Comparison of ENCODE assay signal across 13 cellular contexts in the genomic region with DNA sequence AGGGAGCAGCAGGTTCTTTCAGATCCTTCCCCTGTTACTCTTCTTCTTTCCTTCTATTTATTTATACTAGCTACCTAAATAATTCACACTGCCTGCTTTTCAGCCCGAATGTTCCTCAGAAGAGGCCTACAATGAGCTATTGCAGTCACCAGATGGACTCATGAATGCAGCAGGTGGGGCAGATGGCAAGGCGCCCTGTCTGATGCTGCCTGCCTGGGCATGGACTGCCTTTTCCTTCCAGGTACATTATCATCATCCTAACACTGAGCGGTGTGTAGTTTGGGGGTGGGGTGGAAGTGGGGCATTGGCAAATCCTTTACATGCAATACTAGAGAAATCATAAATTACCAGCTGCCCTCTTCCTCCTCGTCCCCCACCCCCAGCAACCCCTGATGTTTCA. TPM values are rescaled to one million over a fixed set of nuclear protein-coding genes. Genes with fewer than 3 reads are reported as not detected.
DNase-seq lines count a peak whose midpoint lies in the region; ATAC-seq, FAIRE-seq and TF ChIP-seq lines count a peak whose summit lies in the region.
"Had no signal": no experiment of that assay in that cellular context is flagged by ENCODE, and none has a peak within 500 bp of the region (broad histone marks: within the 10 kb centered on the region; RNA-seq: fewer than 3 reads in every experiment).

No MANE protein-coding gene starts in this region.

- no peak for ATAC-seq in GM18498 (IDR thresholded peaks at IDR 0.05; ENCODE audit: unreplicated experiment)
- ATAC-seq: stimulated activated naive CD8-positive, alpha-beta T cell treated with anti-CD3 and anti-CD28 coated beads, Interleukin-15, Interleukin-2, amounts not matched to agents 100 U/mL and 50 U/mL, for 24 hours had no signal

- TF ChIP-seq CTCF in keratinocyte (optimal IDR thresholded peaks at IDR 0.05 in 1 of 3, IDR thresholded peaks at IDR 0.05 in 1 of 3, conservative IDR thresholded peaks at IDR 0.05 in 1 of 3; ENCODE audit: extremely low read depth in 1 of 3, insufficient read depth in 2 of 3, low read length in 3 of 3): no peak

- no peaks in the 10 kb centered on the region for H3K79me2 ChIP-seq in keratinocyte (ENCODE audit: control insufficient read depth, insufficient read depth, low read length)

- H3K9me1 ChIP-seq in keratinocyte (ENCODE audit: control insufficient read depth, extremely low read depth, insufficient read depth, low read length): no peaks in the 10 kb centered on the region

- dilution Hi-C loops in keratinocyte (cut with MboI; ENCODE audit: extremely low pct_ligation_motif_present, low sequenced_read_pairs): no loop called here

- no peak overlapping the region for H3K9ac ChIP-seq in keratinocyte (ENCODE audit: control insufficient read depth, extremely low read depth, insufficient read depth, low read length)

- FAIRE-seq in keratinocyte (lab: Jason Lieb, UNC): peak; percentile 78
- FAIRE-seq: colon, pancreas, urothelium cell line had no signal

- H3K27ac ChIP-seq in keratinocyte (ENCODE audit: control insufficient read depth, insufficient read depth, low read length): no peak overlapping the region
- H3K27ac ChIP-seq: pancreas had no signal

- H3K4me2 ChIP-seq in keratinocyte (ENCODE audit: control insufficient read depth, extremely low read depth, insufficient read depth, low read depth, low read length): peak overlapping the region; percentile 49

- peak overlapping the region in 1 of 3 experiments; percentile 12 for H3K4me3 ChIP-seq in keratinocyte (ENCODE audit: control insufficient read depth in 2 of 3, extremely low read depth in 1 of 3, insufficient read depth in 2 of 3, low read depth in 1 of 3, low read length in 3 of 3)
- H3K4me3 ChIP-seq: pancreas had no signal

- DNase-seq in DMS153 treated with DMSO at 0.1 percent for 48 hours (lab: John Stamatoyannopoulos, UW; ENCODE audit: unreplicated experiment) (peak; percentile 97), NCI-H1694 (lab: John Stamatoyannopoulos, UW) (peak; percentile 98), NCI-H748 (lab: John Stamatoyannopoulos, UW; ENCODE audit: unreplicated experiment) (peak; percentile 76), keratinocyte (ENCODE audit: low read depth, low spot score) (no peak), DMS79 treated with DMSO at 0.1 percent for 48 hours (lab: John Stamatoyannopoulos, UW) (no peak)
- DNase-seq in stimulated activated CD8-positive, alpha-beta memory T cell treated with anti-CD3 and anti-CD28 coated beads, Interleukin-4, amount 100 ng/mL, for 48 hours: no peak
- DNase-seq: H9; kidney glomerular epithelial cell; stimulated activated naive CD8-positive, alpha-beta T cell treated with anti-CD3 and anti-CD28 coated beads, Interleukin-15, Interleukin-2, amounts not matched to agents 100 U/mL and 50 U/mL, for 24 hours had no signal

- H4K20me1 ChIP-seq in keratinocyte (ENCODE audit: control insufficient read depth, extremely low read depth, insufficient read depth, low read length): no peaks in the 10 kb centered on the region

- H2AFZ ChIP-seq in keratinocyte (ENCODE audit: control insufficient read depth, low read length): peak overlapping the region; percentile 31

- peaks cover 8% of the 10 kb centered on the region for H3K4me1 ChIP-seq in keratinocyte (ENCODE audit: control insufficient read depth, extremely low read depth, insufficient read depth, low read length)
- H3K4me1 ChIP-seq: pancreas had no signal

- H3K9me3 ChIP-seq in keratinocyte (ENCODE audit: control insufficient read depth, low read depth, low read length): no peaks in the 10 kb centered on the region
- H3K9me3 ChIP-seq: pancreas had no signal

- no peaks in the 10 kb centered on the region for H3K27me3 ChIP-seq in keratinocyte (ENCODE audit: control insufficient read depth, extremely low read depth, insufficient read depth, low read length)
- H3K27me3 ChIP-seq: pancreas had no signal

- H3K36me3 ChIP-seq in keratinocyte (ENCODE audit: control insufficient read depth in 2 of 2, extremely low read depth in 1 of 2, insufficient read depth in 2 of 2, low read length in 2 of 2): no peaks in the 10 kb centered on the region
- H3K36me3 ChIP-seq: pancreas had no signal

RNA-seq across cellular contexts. Expression of a gene that starts 17.5 kb away (rescaled TPM):
- 0.08 to 0.16 TPM (median 0.08 TPM) in 3 replicates for polyA plus RNA-seq in keratinocyte
- not detected for polyA plus RNA-seq in keratinocyte (2011; ENCODE audit: low read depth)
- polyA plus RNA-seq in keratinocyte (2011; cell fraction: cytosol; rRNA removed): 0.04 and 0.07 TPM in 2 replicates
- 0.05 and 0.08 TPM in 2 replicates for polyA plus RNA-seq in keratinocyte (2011; cell fraction: nucleus; rRNA removed)
- 0.14 TPM in 1 of 2 replicates, not detected in the other for polyA plus RNA-seq in keratinocyte (2012; ENCODE audit: low replicate concordance)
- polyA minus RNA-seq in keratinocyte: 0.42 to 1.3 TPM (median 0.46 TPM) in 3 replicates
- not detected for polyA minus RNA-seq in keratinocyte (2011; cell fraction: cytosol; rRNA and poly(A)+ RNA removed)
- polyA minus RNA-seq in keratinocyte (2011; cell fraction: nucleus; rRNA and poly(A)+ RNA removed): 0.42 and 0.47 TPM in 2 replicates

Comparison
In these comparisons a context has a peak if more than half of its experiments do, and no peak if none do; other contexts are left out.
1. DNase-seq: peak in DMS153 treated with DMSO at 0.1 percent for 48 hours (single experiment), NCI-H1694 (single experiment) and NCI-H748 (single experiment); none in keratinocyte (single experiment), stimulated activated CD8-positive, alpha-beta memory T cell treated with anti-CD3 and anti-CD28 coated beads, Interleukin-4, amount 100 ng/mL, for 48 hours (single experiment) and DMS79 treated with DMSO at 0.1 percent for 48 hours (single experiment).